Comparison of ENCODE assay signal across 17 cellular contexts in genomic region chr6:56023829-56024228, GRCh38.
DNase-seq lines count a peak whose midpoint lies in the region; ATAC-seq and TF ChIP-seq lines count a peak whose summit lies in the region.
"Had no signal": no experiment of that assay in that cellular context is flagged by ENCODE, and none has a peak within 500 bp of the region (broad histone marks: within the 10 kb centered on the region; RNA-seq: fewer than 3 reads in every experiment).

No MANE protein-coding gene starts in this region.

- TF ChIP-seq CTCF in chondrocyte (IDR thresholded peaks at IDR 0.05), result no peak
- no peak for TF ChIP-seq CTCF in nephron (IDR thresholded peaks at IDR 0.05; ENCODE audit: unreplicated experiment in 3 of 3)
- TF ChIP-seq CTCF in mucosa of descending colon (IDR thresholded peaks at IDR 0.05), result no peak

- no peak overlapping the region for H3K9ac ChIP-seq in Karpas-422 (ENCODE audit: low read length)
- H3K9ac ChIP-seq: GM23248 had no signal

- peaks cover 2% of the 10 kb centered on the region for H3K27me3 Mint-ChIP-seq in chondrocyte (ENCODE audit: low read depth)
- no peaks in the 10 kb centered on the region for H3K27me3 Mint-ChIP-seq in nephron (ENCODE audit: low read depth)
- H3K27me3 Mint-ChIP-seq: CD4-positive, alpha-beta memory T cell had no signal

- H3K9me2 ChIP-seq in Karpas-422 (replicated peaks; ENCODE audit: insufficient read depth, low read length), result no peaks in the 10 kb centered on the region

- H3K4me3 ChIP-seq in H7 (ENCODE audit: insufficient read depth, low read depth, low read length), result no peak overlapping the region
- no peak overlapping the region for H3K4me3 ChIP-seq in mucosa of descending colon
- H3K4me3 ChIP-seq in effector memory CD4-positive, alpha-beta T cell (ENCODE audit: insufficient read depth, low read depth, low read length, poor library complexity, severe bottlenecking), result no peak overlapping the region
- no peak overlapping the region for H3K4me3 ChIP-seq in Karpas-422 (ENCODE audit: low read length)
- H3K4me3 ChIP-seq: GM23248 had no signal

- H3K27ac Mint-ChIP-seq in chondrocyte (ENCODE audit: unreplicated experiment) (peak overlapping the region; percentile 51), nephron (peak overlapping the region in 2 of 3 experiments; percentile 28 to 45)
- H3K27ac Mint-ChIP-seq: CD4-positive, alpha-beta memory T cell; HFFc6 had no signal

- no peak overlapping the region for H2AFZ ChIP-seq in Karpas-422 (ENCODE audit: low read length)
- H2AFZ ChIP-seq: GM23248 had no signal

- no peaks in the 10 kb centered on the region for H4K20me1 ChIP-seq in Karpas-422 (ENCODE audit: insufficient read depth, low read depth, low read length)

- H3K4me1 ChIP-seq in mucosa of descending colon (ENCODE audit: low read depth), result no peaks in the 10 kb centered on the region
- no peaks in the 10 kb centered on the region for H3K4me1 ChIP-seq in effector memory CD4-positive, alpha-beta T cell (ENCODE audit: control insufficient read depth, insufficient read depth, low read length, poor library complexity, severe bottlenecking)
- no peaks in the 10 kb centered on the region for H3K4me1 ChIP-seq in Karpas-422 (ENCODE audit: low read length)

- H3K79me2 ChIP-seq in Karpas-422 (ENCODE audit: low read length), result no peaks in the 10 kb centered on the region

- H3K4me1 Mint-ChIP-seq in chondrocyte (ENCODE audit: low read depth) (peaks cover 43% of the 10 kb centered on the region), nephron (peaks cover 48% of the 10 kb centered on the region)
- H3K4me1 Mint-ChIP-seq: CD4-positive, alpha-beta memory T cell had no signal

- no peak overlapping the region for H3K27ac ChIP-seq in effector memory CD4-positive, alpha-beta T cell (ENCODE audit: insufficient read depth, low read length, poor library complexity, severe bottlenecking)
- no peak overlapping the region for H3K27ac ChIP-seq in Karpas-422 (ENCODE audit: low read length)
- H3K27ac ChIP-seq: C4-2B, GM23248, HL-60 had no signal

- H3K9me3 ChIP-seq in mucosa of descending colon, result no peaks in the 10 kb centered on the region
- no peaks in the 10 kb centered on the region for H3K9me3 ChIP-seq in effector memory CD4-positive, alpha-beta T cell (ENCODE audit: control insufficient read depth, low read length)
- no peaks in the 10 kb centered on the region for H3K9me3 ChIP-seq in Karpas-422 (ENCODE audit: low read length)
- H3K9me3 ChIP-seq: BE2C had no signal

- H3K4me3 Mint-ChIP-seq in chondrocyte (ENCODE audit: unreplicated experiment) (no peak overlapping the region), nephron (no peak overlapping the region)
- H3K4me3 Mint-ChIP-seq: CD4-positive, alpha-beta memory T cell; HFFc6 had no signal

- intact Hi-C loops in mucosa of descending colon (cut with DNase I, micrococcal nuclease) (no loop called here), Right ventricle myocardium superior (cut with DNase I) (no loop called here)

- ATAC-seq in mucosa of descending colon (no peak), Right ventricle myocardium superior (ENCODE audit: poor library complexity) (no peak)

- H3K4me2 ChIP-seq in Karpas-422 (ENCODE audit: low read depth, low read length, poor library complexity, severe bottlenecking), result no peak overlapping the region

- peaks cover 3% of the 10 kb centered on the region for H3K36me3 Mint-ChIP-seq in chondrocyte (ENCODE audit: low read depth)
- no peaks in the 10 kb centered on the region for H3K36me3 Mint-ChIP-seq in nephron (ENCODE audit: low read depth)
- H3K36me3 Mint-ChIP-seq: CD4-positive, alpha-beta memory T cell had no signal

- DNase-seq in H7 (peak; percentile 7), chondrocyte (ENCODE audit: low spot score) (no peak), mucosa of descending colon (no peak), Right ventricle myocardium superior (no peak), Karpas-422 (no peak)
- no peak for DNase-seq in effector memory CD4-positive, alpha-beta T cell
- DNase-seq: BE2C; CD4-positive, alpha-beta memory T cell; DMS153; DMS79 treated with DMSO at 0.1 percent for 48 hours; EL; GM23248; HCEC 1CT; HFFc6 had no signal

- H3K9me3 Mint-ChIP-seq in chondrocyte (ENCODE audit: low read depth) (peaks cover 7% of the 10 kb centered on the region), nephron (peaks cover 3% of the 10 kb centered on the region)
- H3K9me3 Mint-ChIP-seq: HFFc6 had no signal

- no peaks in the 10 kb centered on the region for H3K36me3 ChIP-seq in H7 (replicated peaks; ENCODE audit: control insufficient read depth, insufficient read depth, low read length)
- no peaks in the 10 kb centered on the region for H3K36me3 ChIP-seq in mucosa of descending colon (ENCODE audit: low read depth)
- no peaks in the 10 kb centered on the region for H3K36me3 ChIP-seq in effector memory CD4-positive, alpha-beta T cell (ENCODE audit: control insufficient read depth, insufficient read depth, low read length)
- H3K36me3 ChIP-seq in Karpas-422 (ENCODE audit: insufficient read depth, low read length), result no peaks in the 10 kb centered on the region
- H3K36me3 ChIP-seq: BE2C had no signal

- H3K27me3 ChIP-seq in H7 (ENCODE audit: control insufficient read depth, insufficient read depth, low read length), result no peaks in the 10 kb centered on the region
- H3K27me3 ChIP-seq in effector memory CD4-positive, alpha-beta T cell (replicated peaks; ENCODE audit: control insufficient read depth, insufficient read depth, low read length, poor library complexity, severe bottlenecking), result no peaks in the 10 kb centered on the region
- no peaks in the 10 kb centered on the region; the same call in 1 of the 2 replicates for H3K27me3 ChIP-seq in Karpas-422 (ENCODE audit: low read length)
- H3K27me3 ChIP-seq: BE2C had no signal
